Comparison of ENCODE assay signal across 27 cellular contexts in genomic region chr14:38663382-38663781, GRCh38.
"Had no signal": no experiment of that assay in that cellular context is flagged by ENCODE, and none has a peak within 500 bp of the region (broad histone marks: within the 10 kb centered on the region; RNA-seq: fewer than 3 reads in every experiment).

No MANE protein-coding gene starts in this region.

- FAIRE-seq: pancreas had no signal

- H3K27ac ChIP-seq: neutrophil, pancreas, psoas muscle, right lobe of liver, sigmoid colon, spleen, suprapubic skin, testis, tibial artery, transverse colon, upper lobe of right lung, uterus had no signal

- H3K27me3 ChIP-seq: neutrophil, pancreas, right lobe of liver, sigmoid colon, spleen, suprapubic skin, testis, tibial artery, transverse colon, upper lobe of right lung, uterus had no signal

- H3K36me3 ChIP-seq: neutrophil, pancreas, right lobe of liver, sigmoid colon, spleen, suprapubic skin, tibial artery, transverse colon, upper lobe of right lung, uterus had no signal

- H3K4me3 ChIP-seq: pancreas, psoas muscle, right lobe of liver, sigmoid colon, smooth muscle cell, spleen, suprapubic skin, testis, tibial artery, transverse colon, upper lobe of right lung, uterus had no signal

- DNase-seq: naive thymus-derived CD8-positive, alpha-beta T cell; nucleus accumbens; pancreas; psoas muscle; right cardiac atrium; right lobe of liver; sigmoid colon; stimulated activated CD4-positive, alpha-beta T cell treated with anti-CD3 and anti-CD28 coated beads, Interleukin-12 subunit alpha, Interleukin-12 subunit beta, amount 100 ng/mL, for 4 hours; stimulated activated CD4-positive, alpha-beta T cell treated with anti-CD3 and anti-CD28 coated beads, Interleukin-1b, Interleukin-23, amount 100 ng/mL, for 48 hours; stimulated activated CD4-positive, alpha-beta T cell treated with anti-CD3 and anti-CD28 coated beads, Interleukin-4, amount 100 ng/mL, for 1 hour; stimulated activated CD4-positive, alpha-beta T cell treated with anti-CD3 and anti-CD28 coated beads, Interleukin-4, amount 100 ng/mL, for 4 hours; stimulated activated CD8-positive, alpha-beta memory T cell treated with anti-CD3 and anti-CD28 coated beads, Interleukin-4, amount 100 ng/mL, for 48 hours; stimulated activated naive CD4-positive, alpha-beta T cell; stimulated activated naive CD8-positive, alpha-beta T cell treated with anti-CD3 and anti-CD28 coated beads, Interleukin-15, amount 100 ng/mL, for 72 hours; stimulated activated naive CD8-positive, alpha-beta T cell treated with anti-CD3 and anti-CD28 coated beads, Interleukin-15, Interleukin-2, amounts not matched to agents 100 U/mL and 50 U/mL, for 24 hours; substantia nigra; testis; tibial artery; transverse colon; uterus had no signal

- H3K9me3 ChIP-seq: neutrophil, pancreas, psoas muscle, right lobe of liver, sigmoid colon, spleen, suprapubic skin, testis, tibial artery, transverse colon, upper lobe of right lung, uterus had no signal

- H3K4me2 ChIP-seq: smooth muscle cell had no signal

- ATAC-seq: naive thymus-derived CD8-positive, alpha-beta T cell; natural killer cell treated with Interleukin-12 subunit alpha and Interleukin-12 subunit beta and Interleukin-15 and Interleukin-18, amount 100 ng/mL, for 72 hours; psoas muscle; right cardiac atrium; stimulated activated memory B cell treated with anti-CD40 and anti-IgM and Interleukin-4, amounts not matched to agents 10 μg/mL and 1 μg/mL and 100 μg/mL, for 72 hours; stimulated activated naive CD8-positive, alpha-beta T cell treated with anti-CD3 and anti-CD28 coated beads, Interleukin-15, amount 100 ng/mL, for 72 hours; stimulated activated naive CD8-positive, alpha-beta T cell treated with anti-CD3 and anti-CD28 coated beads, Interleukin-15, Interleukin-2, amounts not matched to agents 100 U/mL and 50 U/mL, for 24 hours; upper lobe of right lung had no signal

- H3K4me1 ChIP-seq: pancreas, psoas muscle, right lobe of liver, sigmoid colon, spleen, suprapubic skin, testis, tibial artery, transverse colon, upper lobe of right lung, uterus had no signal
